ENCODE assay signal across 1 cellular context in genomic region chr2:238321467-238321866, GRCh38.
TF ChIP-seq lines count a peak whose summit lies in the region.

No MANE protein-coding gene starts in this region.

TF ChIP-seq in WTC11, 78 proteins besides CTCF, POLR2A, EP300 and RAD21 (continued from another document):
- TF ChIP-seq ZNF532 (CRISPR knock-in tag; IDR thresholded peaks at IDR 0.05; ENCODE audit: borderline replicate concordance) (no peak), CREM (CRISPR knock-in tag; IDR thresholded peaks at IDR 0.05) (no peak)
